ENCODE assay signal across 8 cellular contexts in the genomic region with DNA sequence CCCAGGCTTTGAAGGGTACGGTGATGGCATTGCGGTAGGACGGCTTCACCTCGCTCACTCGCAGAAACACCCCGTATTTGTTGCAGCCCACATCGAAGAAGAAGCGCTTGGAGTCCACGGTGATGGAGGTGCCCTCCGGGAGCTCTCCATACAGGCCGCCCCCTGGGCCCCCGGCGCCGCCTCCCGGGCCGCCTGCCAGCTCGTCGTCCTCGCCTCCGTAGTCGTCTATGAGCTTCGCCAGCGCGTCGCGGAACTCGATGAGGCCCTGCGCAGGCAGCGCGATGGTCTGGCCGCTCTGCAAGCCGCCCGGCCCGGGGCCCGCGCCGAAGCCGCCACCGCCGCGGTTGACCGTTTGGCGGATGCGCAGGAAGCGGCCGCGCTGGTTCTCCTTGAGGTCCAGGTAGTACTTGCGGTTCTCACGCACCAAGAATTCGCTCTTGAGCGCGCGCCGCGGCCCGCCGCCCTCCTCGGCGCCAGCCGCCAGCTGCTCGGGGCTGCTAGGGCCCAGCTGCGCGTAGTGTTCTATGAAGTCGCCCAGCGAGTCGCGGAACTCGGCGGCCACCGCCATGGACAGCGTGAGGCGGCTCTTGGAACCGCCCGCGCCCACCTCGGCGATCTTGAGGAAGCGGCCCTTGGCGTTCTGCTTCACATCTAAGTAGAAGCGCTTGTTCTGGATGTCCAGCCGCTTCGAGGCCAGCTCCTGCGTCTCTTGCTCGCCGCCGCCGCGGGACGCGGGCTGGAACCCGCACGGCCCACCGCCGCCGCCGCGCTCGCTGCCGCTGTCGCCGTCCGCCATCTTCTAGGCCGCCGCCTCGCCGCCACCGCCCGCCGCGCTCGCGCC. TPM values are rescaled to one million over a fixed set of nuclear protein-coding genes. Genes with fewer than 3 reads are reported as not detected.
DNase-seq lines count a peak whose midpoint lies in the region; TF ChIP-seq lines count a peak whose summit lies in the region.

No MANE protein-coding gene starts in this region.

- H3T11ph ChIP-seq in H9 (ENCODE audit: low read length), result no peak overlapping the region

- CTCF ChIA-PET in GM10248 (lab: Yijun Ruan, JAX), result interaction anchor here (0.8 to 2.2 kb wide), 9 partner anchors 12 to 347 kb away, joined by 3 to 12 read pairs (median 4); no protein-coding TSS in a partner anchor
- CTCF ChIA-PET in activated CD4-positive, alpha-beta memory T cell treated with anti-CD3 and anti-CD28 coated beads for 36 hours (lab: Charles Lee), result interaction anchor here (0.9 to 2.8 kb wide), 9 partner anchors 10 to 312 kb away, joined by 3 to 20 read pairs (median 4); partner anchors contain the start of gene H2AZ2

- H3K27me3 Mint-ChIP-seq in H9 (ENCODE audit: low read depth), result peaks cover 4% of the 10 kb centered on the region; the same call in 1 of the 2 replicates
- no peaks in the 10 kb centered on the region for H3K27me3 Mint-ChIP-seq in activated CD4-positive, alpha-beta memory T cell treated with anti-CD3 and anti-CD28 coated beads for 36 hours

- peaks cover 11% of the 10 kb centered on the region; the same call in 1 of the 2 replicates for H3K79me2 ChIP-seq in H9 (ENCODE audit: insufficient read depth, low read length)
- peaks cover 53% of the 10 kb centered on the region for H3K79me2 ChIP-seq in MM.1S (ENCODE audit: low read length)
- peaks cover 34% of the 10 kb centered on the region for H3K79me2 ChIP-seq in mesendoderm (ENCODE audit: control insufficient read depth, insufficient read depth, low read length)

- TF ChIP-seq CTCF in GM10248 (IDR thresholded peaks at IDR 0.05; ENCODE audit: control extremely low read depth, extremely low read depth, low read depth, missing control alignments) (no peak), H9 (conservative IDR thresholded peaks at IDR 0.05) (no peak), MM.1S (IDR thresholded peaks at IDR 0.05; ENCODE audit: low read length) (no peak)

- H3K9me3 Mint-ChIP-seq in H9, result no peaks in the 10 kb centered on the region; a peak in 2 of 5 replicates
- H3K9me3 Mint-ChIP-seq in activated CD4-positive, alpha-beta memory T cell treated with anti-CD3 and anti-CD28 coated beads for 36 hours, result peaks cover 3% of the 10 kb centered on the region

- H3K9ac ChIP-seq in H9 (ENCODE audit: extremely low read depth, insufficient read length, low read length) (peak overlapping the region; percentile 81), MM.1S (ENCODE audit: low read length) (peak overlapping the region; percentile 79), mesendoderm (ENCODE audit: low read length) (peak overlapping the region; percentile 88)

- H3K23ac ChIP-seq in H9 (ENCODE audit: insufficient read length, low read depth, low read length) (no peak overlapping the region), mesendoderm (ENCODE audit: low read length) (no peak overlapping the region)

- H3K27me3 ChIP-seq in H9 (ENCODE audit: insufficient read depth, low read length), result no peaks in the 10 kb centered on the region
- no peaks in the 10 kb centered on the region for H3K27me3 ChIP-seq in MM.1S (replicated peaks; ENCODE audit: insufficient read depth, low read length)
- H3K27me3 ChIP-seq in mesendoderm (ENCODE audit: insufficient read depth, low read length, poor library complexity), result no peaks in the 10 kb centered on the region

- intact Hi-C loops in activated CD4-positive, alpha-beta memory T cell treated with anti-CD3 and anti-CD28 coated beads for 36 hours (cut with micrococcal nuclease), result loop anchor here (1.0 to 5.0 kb wide), 10 partner anchors 31 to 310 kb away; partner anchors contain the start of genes H2AZ2, MYO1G, OGDH and PPIA

- H4K91ac ChIP-seq in H9 (ENCODE audit: insufficient read length, low read depth, low read length), result peak overlapping the region; percentile 65

- no CpG with 5 or more reads among the region's 112 CpGs for WGBS in H9 (ENCODE audit: extremely low coverage, insufficient read length, low lambda C conversion rate)
- WGBS in mesendoderm (ENCODE audit: extremely low coverage, insufficient coverage, low lambda C conversion rate), result no CpG with 5 or more reads among the region's 112 CpGs

- H4K20me1 ChIP-seq in H9 (ENCODE audit: control insufficient read depth, insufficient read depth, insufficient read length), result no peaks in the 10 kb centered on the region
- 0 out of 2 replicates have a peak, but pooled peaks cover 4% of the 10 kb centered on the region for H4K20me1 ChIP-seq in MM.1S (ENCODE audit: insufficient read depth, low read length)

- H2BK120ac ChIP-seq in H9 (ENCODE audit: low read depth, low read length, poor library complexity, severe bottlenecking) (no peak overlapping the region), mesendoderm (ENCODE audit: low read depth, low read length) (no peak overlapping the region)

- H3K9me2 ChIP-seq in MM.1S (replicated peaks; ENCODE audit: insufficient read depth, low read length), result no peaks in the 10 kb centered on the region

- peak overlapping the region; percentile 91 for H3K4me3 Mint-ChIP-seq in H9
- peak overlapping the region; percentile 82 for H3K4me3 Mint-ChIP-seq in activated CD4-positive, alpha-beta memory T cell treated with anti-CD3 and anti-CD28 coated beads for 36 hours

- no peak overlapping the region for H4K5ac ChIP-seq in H9 (ENCODE audit: insufficient read length, low read depth, low read length)
- no peak overlapping the region for H4K5ac ChIP-seq in mesendoderm (ENCODE audit: low read length)

- H4K8ac ChIP-seq in H9 (replicated peaks; ENCODE audit: insufficient read length, low read depth, low read length) (no peak overlapping the region), mesendoderm (ENCODE audit: low read depth, low read length) (peak overlapping the region; percentile 43)

- 0 out of 2 replicates have a peak, but pooled peaks cover 9% of the 10 kb centered on the region for H3K36me3 ChIP-seq in MM.1S (replicated peaks; ENCODE audit: insufficient read depth, low read length)
- H3K36me3 ChIP-seq in mesendoderm (ENCODE audit: control insufficient read depth, insufficient read depth, low read length), result no peaks in the 10 kb centered on the region

- H3K18ac ChIP-seq in H9 (ENCODE audit: insufficient read length, low read depth, low read length) (peak overlapping the region; percentile 79), mesendoderm (ENCODE audit: low read length) (peak overlapping the region; percentile 77)

- H3F3A ChIP-seq in MM.1S (ENCODE audit: insufficient read depth, low read length), result peaks cover 20% of the 10 kb centered on the region

- peaks cover 12% of the 10 kb centered on the region for H3K23me2 ChIP-seq in H9 (ENCODE audit: insufficient read length, low read depth, low read length, poor library complexity, severe bottlenecking)

- H3K4me2 ChIP-seq in H9 (ENCODE audit: insufficient read depth, insufficient read length, low read length) (peak overlapping the region; percentile 72), MM.1S (ENCODE audit: low read depth, low read length) (peak overlapping the region; percentile 88), mesendoderm (ENCODE audit: low read length) (peak overlapping the region; percentile 94)

- H3K4me1 Mint-ChIP-seq in H9, result peaks cover 41 to 44% of the 10 kb centered on the region in 2 experiments
- peaks cover 65% of the 10 kb centered on the region for H3K4me1 Mint-ChIP-seq in activated CD4-positive, alpha-beta memory T cell treated with anti-CD3 and anti-CD28 coated beads for 36 hours (ENCODE audit: low read depth)

- H3K9me3 ChIP-seq in H9 (ENCODE audit: control insufficient read depth, low read depth, low read length) (no peaks in the 10 kb centered on the region), MM.1S (replicated peaks; ENCODE audit: insufficient read depth, low read length) (no peaks in the 10 kb centered on the region)

- DNase-seq in GM10248 (ENCODE audit: extremely low spot score), result peak; percentile 38
- DNase-seq in H9, result peak; percentile 45
- DNase-seq in MM.1S, result peak; percentile 35
- peak; percentile 67 for DNase-seq in activated CD4-positive, alpha-beta memory T cell treated with anti-CD3 and anti-CD28 coated beads for 36 hours
- DNase-seq in effector CD4-positive, alpha-beta T cell, result peak; percentile 38
- peak; percentile 61 for DNase-seq in mesendoderm
- peak; percentile 25 to 30 for DNase-seq in stimulated activated CD8-positive, alpha-beta memory T cell treated with anti-CD3 and anti-CD28 coated beads, Interleukin-2, amount 100 ng/mL, for 1 hour (ENCODE audit: low read depth in 2 of 2)
- no peak for DNase-seq in NCI-H187 (lab: John Stamatoyannopoulos, UW)

- no peak overlapping the region for H3K56ac ChIP-seq in H9 (ENCODE audit: insufficient read length, low read depth, low read length)
- H3K56ac ChIP-seq in mesendoderm (ENCODE audit: low read length), result peak overlapping the region; percentile 93

- H3K4ac ChIP-seq in H9 (ENCODE audit: low read depth, low read length) (no peak overlapping the region), mesendoderm (ENCODE audit: low read depth, low read length) (peak overlapping the region; percentile 73)

- no peak overlapping the region for H2BK12ac ChIP-seq in H9 (ENCODE audit: insufficient read length, low read depth, low read length)

- peak overlapping the region; percentile 90 for H3K14ac ChIP-seq in H9 (ENCODE audit: insufficient read depth, low read length)

- H2BK20ac ChIP-seq in H9 (ENCODE audit: low read depth, low read length, poor library complexity, severe bottlenecking), result no peak overlapping the region

- H3K27ac ChIP-seq in H9 (ENCODE audit: insufficient read length, low read depth, low read length) (no peak overlapping the region), MM.1S (ENCODE audit: low read length) (peak overlapping the region; percentile 71; the same call in 1 of the 2 replicates), mesendoderm (ENCODE audit: low read depth, low read length) (peak overlapping the region; percentile 83)

- H2BK5ac ChIP-seq in H9 (ENCODE audit: insufficient read length, low read length) (no peak overlapping the region), mesendoderm (ENCODE audit: low read length) (no peak overlapping the region)

- POLR2A ChIA-PET in GM10248 (lab: Yijun Ruan, JAX), result interaction anchor here (0.6 to 1.6 kb wide), 7 partner anchors 17 to 278 kb away, joined by 3 to 5 read pairs (median 4); partner anchors contain the start of genes H2AZ2 and OGDH
- POLR2A ChIA-PET in activated CD4-positive, alpha-beta memory T cell treated with anti-CD3 and anti-CD28 coated beads for 36 hours (lab: Charles Lee), result interaction anchor here (0.6 to 2.9 kb wide), 22 partner anchors 9 to 302 kb away, joined by 3 to 44 read pairs (median 6); partner anchors contain the start of genes CCM2, H2AZ2, MYO1G and OGDH

- H2BK15ac ChIP-seq in H9 (ENCODE audit: low read depth, low read length) (no peak overlapping the region), mesendoderm (replicated peaks; ENCODE audit: low read depth) (no peak overlapping the region)

- H3K4me3 ChIP-seq in MM.1S (ENCODE audit: low read length), result peak overlapping the region; percentile 83
- H3K4me3 ChIP-seq in mesendoderm (ENCODE audit: low read length), result peak overlapping the region; percentile 85

- H3K4me1 ChIP-seq in H9 (ENCODE audit: insufficient read depth, low read length) (peaks cover 6% of the 10 kb centered on the region; the same call in 1 of the 2 replicates), MM.1S (ENCODE audit: low read length) (peaks cover 38% of the 10 kb centered on the region), mesendoderm (ENCODE audit: control insufficient read depth, low read depth, low read length) (peaks cover 16% of the 10 kb centered on the region)

- H3K79me1 ChIP-seq in H9 (ENCODE audit: insufficient read depth, low read depth, low read length, poor library complexity, severe bottlenecking), result peaks cover 5% of the 10 kb centered on the region
- peaks cover 19% of the 10 kb centered on the region for H3K79me1 ChIP-seq in mesendoderm (ENCODE audit: low read length)

- H3K36me3 Mint-ChIP-seq in H9 (ENCODE audit: insufficient read depth in 1 of 3, low read depth in 3 of 3), result peaks cover 13 to 34% (median 30%) of the 10 kb centered on the region in 3 experiments
- H3K36me3 Mint-ChIP-seq in activated CD4-positive, alpha-beta memory T cell treated with anti-CD3 and anti-CD28 coated beads for 36 hours, result peaks cover 45% of the 10 kb centered on the region

- H2AK5ac ChIP-seq in H9 (ENCODE audit: insufficient read length, low read length) (no peak overlapping the region), mesendoderm (ENCODE audit: low read length) (no peak overlapping the region)

- H2AFZ ChIP-seq in H9 (ENCODE audit: low read length) (no peak overlapping the region), MM.1S (ENCODE audit: low read length) (peak overlapping the region; percentile 47)

- peak overlapping the region; percentile 71 to 94 (median 91); a peak in 5 of 7 replicates for H3K27ac Mint-ChIP-seq in H9
- peak overlapping the region; percentile 85 for H3K27ac Mint-ChIP-seq in activated CD4-positive, alpha-beta memory T cell treated with anti-CD3 and anti-CD28 coated beads for 36 hours

RNA-seq across cellular contexts. Expression of gene PURB, which starts 0.6 kb away (rescaled TPM):
- total RNA-seq in H9 (2021), result 20.5 and 21.3 TPM in 2 replicates
- 10 to 100 TPM; 21.5 to 23.6 TPM for total RNA-seq in activated CD4-positive, alpha-beta memory T cell treated with anti-CD3 and anti-CD28 coated beads for 36 hours
- 10.5 TPM for polyA plus RNA-seq in mesendoderm (2013, experiment 1 of 2)
- polyA plus RNA-seq in mesendoderm (2013, experiment 2 of 2), result 10.2 TPM

RNA-seq across cellular contexts. Expression of gene H2AZ2, which starts 36.9 kb away (rescaled TPM):
- 208 TPM in 2 replicates for total RNA-seq in H9 (2021)
- total RNA-seq in activated CD4-positive, alpha-beta memory T cell treated with anti-CD3 and anti-CD28 coated beads for 36 hours, result 100 to 1,000 TPM; 299 to 307 TPM
- 202 TPM for polyA plus RNA-seq in mesendoderm (2013, experiment 1 of 2)
- 200 TPM for polyA plus RNA-seq in mesendoderm (2013, experiment 2 of 2)

Comparison
In these comparisons a context has a peak if more than half of its experiments do, and no peak if none do; other contexts are left out.
1. DNase-seq: peak in GM10248 (single experiment), H9 (single experiment), MM.1S (single experiment), activated CD4-positive, alpha-beta memory T cell treated with anti-CD3 and anti-CD28 coated beads for 36 hours (single experiment), effector CD4-positive, alpha-beta T cell (single experiment), mesendoderm (single experiment) and stimulated activated CD8-positive, alpha-beta memory T cell treated with anti-CD3 and anti-CD28 coated beads, Interleukin-2, amount 100 ng/mL, for 1 hour (2 of 2); none in NCI-H187 (0 of 2).
2. Peak in every context shown above with its lines, with median percentiles within 50 percentile points of each other: H3K4me2 ChIP-seq and H3K9ac ChIP-seq.